23 cellular contexts compared by ENCODE assay signal in the genomic region with DNA sequence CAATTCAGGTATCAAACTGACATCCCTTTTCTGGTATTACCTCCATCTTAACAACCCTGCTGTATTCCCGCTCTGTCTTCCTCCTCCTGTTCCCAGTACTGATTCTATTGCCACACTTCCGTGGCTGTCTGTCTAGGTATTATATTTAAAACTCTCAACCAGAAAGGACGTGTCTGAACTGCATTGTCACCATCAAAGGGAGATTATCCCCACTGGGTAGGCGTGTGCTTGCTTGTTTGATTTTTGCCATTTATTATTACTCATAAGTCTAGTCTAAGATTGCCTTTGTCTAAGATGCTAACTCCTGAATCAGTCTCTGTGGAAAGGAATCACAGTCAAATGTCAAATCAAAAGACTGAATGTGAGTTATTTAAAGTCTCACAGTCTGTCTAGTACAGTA.
DNase-seq lines count a peak whose midpoint lies in the region; ATAC-seq and TF ChIP-seq lines count a peak whose summit lies in the region.
"Had no signal": no experiment of that assay in that cellular context is flagged by ENCODE, and none has a peak within 500 bp of the region (broad histone marks: within the 10 kb centered on the region; RNA-seq: fewer than 3 reads in every experiment).

No MANE protein-coding gene starts in this region.

- H3K79me2 ChIP-seq in SU-DHL-6 (ENCODE audit: insufficient read depth, low read length) = no peaks in the 10 kb centered on the region
- H3K79me2 ChIP-seq in smooth muscle cell (ENCODE audit: low read depth) = no peaks in the 10 kb centered on the region

- H3K36me3 ChIP-seq in SU-DHL-6 (ENCODE audit: low read length) (no peaks in the 10 kb centered on the region), smooth muscle cell (ENCODE audit: low read depth) (no peaks in the 10 kb centered on the region)
- H3K36me3 ChIP-seq: BLaER1 treated with 17β-estradiol and CSF1 and Interleukin-3, amounts not matched to agents 10 nM and 100 nM had no signal

- H2AFZ ChIP-seq in SU-DHL-6 (ENCODE audit: low read depth, low read length, severe bottlenecking) (peak overlapping the region; percentile 90), smooth muscle cell (ENCODE audit: low read depth) (no peak overlapping the region)
- H2AFZ ChIP-seq: GM23248 had no signal

- no peaks in the 10 kb centered on the region for H3K9me3 ChIP-seq in SU-DHL-6 (ENCODE audit: insufficient read depth, low read length)
- H3K9me3 ChIP-seq in smooth muscle cell (replicated peaks; ENCODE audit: low read depth) = no peaks in the 10 kb centered on the region
- H3K9me3 ChIP-seq: BLaER1 treated with 17β-estradiol and CSF1 and Interleukin-3, amounts not matched to agents 10 nM and 100 nM had no signal

- H3K4me2 ChIP-seq in SU-DHL-6 (ENCODE audit: low read depth, low read length, poor library complexity, severe bottlenecking) (no peak overlapping the region), smooth muscle cell (no peak overlapping the region)
- H3K4me2 ChIP-seq: BLaER1 treated with 17β-estradiol and CSF1 and Interleukin-3, amounts not matched to agents 10 nM and 100 nM had no signal

- no peak overlapping the region for H3K27ac ChIP-seq in SU-DHL-6 (ENCODE audit: low read depth, low read length)
- peak overlapping the region; percentile 56 for H3K27ac ChIP-seq in epithelial cell of prostate
- H3K27ac ChIP-seq in smooth muscle cell (ENCODE audit: low read depth) = peak overlapping the region; percentile 71
- H3K27ac ChIP-seq: BLaER1 treated with 17β-estradiol and CSF1 and Interleukin-3, amounts not matched to agents 10 nM and 100 nM; GM23248 had no signal

- WGBS in smooth muscle cell (ENCODE audit: low lambda C conversion rate) = 67% methylated on average over 4 of the region's 4 CpGs

- ATAC-seq in GM18868 (IDR thresholded peaks at IDR 0.05; ENCODE audit: unreplicated experiment) = no peak
- no peak for ATAC-seq in HG02571 (IDR thresholded peaks at IDR 0.05; ENCODE audit: unreplicated experiment)
- no peak for ATAC-seq in GM18909 (IDR thresholded peaks at IDR 0.05; ENCODE audit: poor library complexity, unreplicated experiment)
- ATAC-seq: GM12878, T-helper 17 cell had no signal

- H4K20me1 ChIP-seq in SU-DHL-6 (ENCODE audit: low read depth, low read length) = no peaks in the 10 kb centered on the region
- H4K20me1 ChIP-seq in smooth muscle cell (ENCODE audit: low read depth) = no peaks in the 10 kb centered on the region
- H4K20me1 ChIP-seq: BLaER1 treated with 17β-estradiol and CSF1 and Interleukin-3, amounts not matched to agents 10 nM and 100 nM had no signal

- no peak overlapping the region for H3K9ac ChIP-seq in SU-DHL-6 (ENCODE audit: low read length)
- no peak overlapping the region for H3K9ac ChIP-seq in smooth muscle cell (ENCODE audit: low read depth)
- H3K9ac ChIP-seq: BLaER1 treated with 17β-estradiol and CSF1 and Interleukin-3, amounts not matched to agents 10 nM and 100 nM; GM23248 had no signal

- DNase-seq in NCI-H2227 (lab: John Stamatoyannopoulos, UW; ENCODE audit: unreplicated experiment) (peak; percentile 1), NCI-H2227 treated with DMSO at 0.1 percent for 48 hours (lab: John Stamatoyannopoulos, UW) (no peak), epithelial cell of prostate (ENCODE audit: low read depth, low spot score) (peak; percentile 79), smooth muscle cell (lab: John Stamatoyannopoulos, UW; ENCODE audit: unreplicated experiment) (no peak)
- DNase-seq: 8988T; CD4-positive, alpha-beta memory T cell; DND-41; GM23248; IMR-90; MV-4-11; NCI-H1105 treated with DMSO at 0.1 percent for 48 hours; NCI-H2081; NCI-H226; NCI-H524 treated with DMSO at 0.1 percent for 48 hours; SHP77; SW 1271; T-helper 17 cell had no signal

- H3K27me3 ChIP-seq in SU-DHL-6 (ENCODE audit: low read length) = no peaks in the 10 kb centered on the region
- no peaks in the 10 kb centered on the region for H3K27me3 ChIP-seq in smooth muscle cell (ENCODE audit: low read depth)
- H3K27me3 ChIP-seq: BLaER1 treated with 17β-estradiol and CSF1 and Interleukin-3, amounts not matched to agents 10 nM and 100 nM had no signal

- TF ChIP-seq CTCF in SU-DHL-6 (IDR thresholded peaks at IDR 0.05; ENCODE audit: insufficient read depth, low read length, poor library complexity, severe bottlenecking) (no peak), smooth muscle cell (IDR thresholded peaks at IDR 0.05; ENCODE audit: borderline replicate concordance, insufficient read depth, poor library complexity, severe bottlenecking) (no peak)

- no peak overlapping the region for H3K4me3 ChIP-seq in SU-DHL-6 (ENCODE audit: insufficient read depth, low read length, poor library complexity, severe bottlenecking)
- no peak overlapping the region for H3K4me3 ChIP-seq in smooth muscle cell
- H3K4me3 ChIP-seq: BLaER1 treated with 17β-estradiol and CSF1 and Interleukin-3, amounts not matched to agents 10 nM and 100 nM; GM12878; GM23248 had no signal

- no peaks in the 10 kb centered on the region for H3K4me1 ChIP-seq in smooth muscle cell (ENCODE audit: low read depth)

- H3F3A ChIP-seq in SU-DHL-6 (ENCODE audit: insufficient read depth) = no peaks in the 10 kb centered on the region
- H3F3A ChIP-seq in smooth muscle cell (ENCODE audit: low read depth) = no peaks in the 10 kb centered on the region

- H3K9me2 ChIP-seq in SU-DHL-6 (replicated peaks; ENCODE audit: insufficient read depth, low read length) = no peaks in the 10 kb centered on the region

Comparison
In these comparisons a context has a peak if more than half of its experiments do, and no peak if none do; other contexts are left out.
1. DNase-seq: peak in NCI-H2227 (single experiment) and epithelial cell of prostate (single experiment); none in NCI-H2227 treated with DMSO at 0.1 percent for 48 hours (single experiment) and smooth muscle cell (single experiment).